In genomic region chr17:48121921-48122650, GRCh38 we compare ENCODE assay signal across 21 cellular contexts. TPM values are rescaled to one million over a fixed set of nuclear protein-coding genes. Genes with fewer than 3 reads are reported as not detected.
DNase-seq lines count a peak whose midpoint lies in the region; ATAC-seq, FAIRE-seq and TF ChIP-seq lines count a peak whose summit lies in the region.
"Had no signal": no experiment of that assay in that cellular context is flagged by ENCODE, and none has a peak within 500 bp of the region (broad histone marks: within the 10 kb centered on the region; RNA-seq: fewer than 3 reads in every experiment).

No MANE protein-coding gene starts in this region.

- DNase-seq in activated T-cell treated with anti-CD3 and anti-CD28 coated beads, Interleukin-2, amount 50 U/mL, for 24 hours = no peak
- DNase-seq in activated T-cell treated with anti-CD3 and anti-CD28 coated beads, Interleukin-2, amount 50 U/mL, for 4 hours = no peak
- DNase-seq in dorsolateral prefrontal cortex (peak in 5 of 10 donors; percentile 28 to 59 (median 49)), midbrain (lab: John Stamatoyannopoulos, UW) (peak; percentile 62), NCI-H1417 treated with DMSO at 0.1 percent for 48 hours (lab: John Stamatoyannopoulos, UW) (no peak), HuH-7 (ENCODE audit: low spot score) (no peak), H54 (ENCODE audit: insufficient read length, low spot score) (no peak)
- DNase-seq in stimulated activated naive B cell treated with anti-CD40 and anti-IgM and Interleukin-4, amounts not matched to agents 10 μg/mL and 1 μg/mL and 100 μg/mL, for 72 hours = no peak
- DNase-seq: 8988T; activated CD4-positive, alpha-beta T cell treated with anti-CD3 and anti-CD28 coated beads for 1 hour; activated naive CD4-positive, alpha-beta T cell treated with Interleukin-2 at 50 U/mL for 16 hours; activated T-cell treated with anti-CD3 and anti-CD28 coated beads, Interleukin-2, amount 50 U/mL, for 1 hour; amniotic stem cell; DND-41; Karpas-422; naive B cell; pancreas; sigmoid colon; stimulated activated CD4-positive, alpha-beta T cell treated with anti-CD3 and anti-CD28 coated beads, Interleukin-15, amount 100 ng/mL, for 24 hours had no signal

- peaks cover 83% of the 10 kb centered on the region for H3K36me3 Mint-ChIP-seq in activated T-cell treated with anti-CD3 and anti-CD28 coated beads, Interleukin-2, amount 50 U/mL, for 24 hours (ENCODE audit: low read depth)
- H3K36me3 Mint-ChIP-seq in activated T-cell treated with anti-CD3 and anti-CD28 coated beads, Interleukin-2, amount 50 U/mL, for 4 hours (ENCODE audit: insufficient read depth) = peaks cover 26% of the 10 kb centered on the region
- peaks cover 39 to 63% of the 10 kb centered on the region in 2 donors for H3K36me3 Mint-ChIP-seq in stimulated activated naive B cell treated with anti-CD40 and anti-IgM and Interleukin-4, amounts not matched to agents 10 μg/mL and 1 μg/mL and 100 μg/mL, for 72 hours

- no peaks in the 10 kb centered on the region for H3K9me3 Mint-ChIP-seq in activated T-cell treated with anti-CD3 and anti-CD28 coated beads, Interleukin-2, amount 50 U/mL, for 24 hours
- no peaks in the 10 kb centered on the region for H3K9me3 Mint-ChIP-seq in activated T-cell treated with anti-CD3 and anti-CD28 coated beads, Interleukin-2, amount 50 U/mL, for 4 hours
- no peaks in the 10 kb centered on the region for H3K9me3 Mint-ChIP-seq in stimulated activated naive B cell treated with anti-CD40 and anti-IgM and Interleukin-4, amounts not matched to agents 10 μg/mL and 1 μg/mL and 100 μg/mL, for 72 hours
- H3K9me3 Mint-ChIP-seq: GM23338, naive B cell had no signal

- H3K27me3 ChIP-seq in dorsolateral prefrontal cortex = no peaks in the 10 kb centered on the region
- H3K27me3 ChIP-seq: cardiac muscle cell, pancreas, sigmoid colon had no signal

- H3K27ac ChIP-seq in dorsolateral prefrontal cortex = peak overlapping the region; percentile 76 to 100 (median 95)
- H3K27ac ChIP-seq: cardiac muscle cell, pancreas, sigmoid colon had no signal

- peak overlapping the region; percentile 23 for H3K27ac Mint-ChIP-seq in activated T-cell treated with anti-CD3 and anti-CD28 coated beads, Interleukin-2, amount 50 U/mL, for 24 hours
- peak overlapping the region; percentile 71 for H3K27ac Mint-ChIP-seq in stimulated activated naive B cell treated with anti-CD40 and anti-IgM and Interleukin-4, amounts not matched to agents 10 μg/mL and 1 μg/mL and 100 μg/mL, for 72 hours

- peaks cover 5% of the 10 kb centered on the region for H3K4me1 Mint-ChIP-seq in activated T-cell treated with anti-CD3 and anti-CD28 coated beads, Interleukin-2, amount 50 U/mL, for 24 hours (ENCODE audit: low read depth)
- no peaks in the 10 kb centered on the region for H3K4me1 Mint-ChIP-seq in activated T-cell treated with anti-CD3 and anti-CD28 coated beads, Interleukin-2, amount 50 U/mL, for 4 hours (ENCODE audit: low read depth)
- peaks cover 12 to 27% of the 10 kb centered on the region in 2 donors for H3K4me1 Mint-ChIP-seq in stimulated activated naive B cell treated with anti-CD40 and anti-IgM and Interleukin-4, amounts not matched to agents 10 μg/mL and 1 μg/mL and 100 μg/mL, for 72 hours
- H3K4me1 Mint-ChIP-seq: naive B cell had no signal

- no peak for FAIRE-seq in H54 (lab: Jason Lieb, UNC)
- FAIRE-seq: pancreas had no signal

- H3K27me3 Mint-ChIP-seq in activated T-cell treated with anti-CD3 and anti-CD28 coated beads, Interleukin-2, amount 50 U/mL, for 24 hours = no peaks in the 10 kb centered on the region
- no peaks in the 10 kb centered on the region for H3K27me3 Mint-ChIP-seq in activated T-cell treated with anti-CD3 and anti-CD28 coated beads, Interleukin-2, amount 50 U/mL, for 4 hours (ENCODE audit: low read depth)
- no peaks in the 10 kb centered on the region for H3K27me3 Mint-ChIP-seq in stimulated activated naive B cell treated with anti-CD40 and anti-IgM and Interleukin-4, amounts not matched to agents 10 μg/mL and 1 μg/mL and 100 μg/mL, for 72 hours
- H3K27me3 Mint-ChIP-seq: naive B cell had no signal

- no peak for TF ChIP-seq POLR2A in H54 (IDR thresholded peaks at IDR 0.05; ENCODE audit: low read depth, low read length)

- TF ChIP-seq CTCF in dorsolateral prefrontal cortex (IDR thresholded peaks at IDR 0.05 in 54 of 56, conservative IDR thresholded peaks at IDR 0.05 in 2 of 56; ENCODE audit: low read depth in 1 of 56, partially characterized antibody in 56 of 56) = peak in 2 of 56 donors; percentile 10 to 11

- H3K4me3 Mint-ChIP-seq in activated T-cell treated with anti-CD3 and anti-CD28 coated beads, Interleukin-2, amount 50 U/mL, for 24 hours = no peak overlapping the region
- H3K4me3 Mint-ChIP-seq in activated T-cell treated with anti-CD3 and anti-CD28 coated beads, Interleukin-2, amount 50 U/mL, for 4 hours = no peak overlapping the region
- H3K4me3 Mint-ChIP-seq in stimulated activated naive B cell treated with anti-CD40 and anti-IgM and Interleukin-4, amounts not matched to agents 10 μg/mL and 1 μg/mL and 100 μg/mL, for 72 hours = no peak overlapping the region
- H3K4me3 Mint-ChIP-seq: GM23338 had no signal

- peak overlapping the region in 29 of 59 donors; percentile 1 to 51 (median 14) for H3K4me3 ChIP-seq in dorsolateral prefrontal cortex
- H3K4me3 ChIP-seq: cardiac muscle cell, GM23338, pancreas, sigmoid colon had no signal

- no peak for ATAC-seq in activated T-cell treated with anti-CD3 and anti-CD28 coated beads, Interleukin-2, amount 50 U/mL, for 4 hours
- ATAC-seq in stimulated activated naive B cell treated with anti-CD40 and anti-IgM and Interleukin-4, amounts not matched to agents 10 μg/mL and 1 μg/mL and 100 μg/mL, for 72 hours (replicated peaks) = no peak
- ATAC-seq: pancreas had no signal

- intact Hi-C loops in dorsolateral prefrontal cortex (cut with DNase I) = no loop called here

RNA-seq across cellular contexts. Expression of gene SNX11, which starts 14.5 kb away (rescaled TPM):
- 10 to 100 TPM; 30.5 to 41.9 (median 30.9) TPM for total RNA-seq in activated T-cell treated with anti-CD3 and anti-CD28 coated beads, Interleukin-2, amount 50 U/mL, for 4 hours
- 10 to 100 TPM; 16.4 to 41.4 (median 27.4) TPM for total RNA-seq in dorsolateral prefrontal cortex

RNA-seq across cellular contexts. Expression of gene CBX1, which starts 20.8 kb away (rescaled TPM):
- total RNA-seq in activated T-cell treated with anti-CD3 and anti-CD28 coated beads, Interleukin-2, amount 50 U/mL, for 4 hours = 10 to 100 TPM; 53.2 to 64.4 (median 60.8) TPM
- 10 to 100 TPM; 57.5 to 92.2 (median 74.2) TPM for total RNA-seq in dorsolateral prefrontal cortex
